ENCODE assay signal across 8 cellular contexts in the genomic region with DNA sequence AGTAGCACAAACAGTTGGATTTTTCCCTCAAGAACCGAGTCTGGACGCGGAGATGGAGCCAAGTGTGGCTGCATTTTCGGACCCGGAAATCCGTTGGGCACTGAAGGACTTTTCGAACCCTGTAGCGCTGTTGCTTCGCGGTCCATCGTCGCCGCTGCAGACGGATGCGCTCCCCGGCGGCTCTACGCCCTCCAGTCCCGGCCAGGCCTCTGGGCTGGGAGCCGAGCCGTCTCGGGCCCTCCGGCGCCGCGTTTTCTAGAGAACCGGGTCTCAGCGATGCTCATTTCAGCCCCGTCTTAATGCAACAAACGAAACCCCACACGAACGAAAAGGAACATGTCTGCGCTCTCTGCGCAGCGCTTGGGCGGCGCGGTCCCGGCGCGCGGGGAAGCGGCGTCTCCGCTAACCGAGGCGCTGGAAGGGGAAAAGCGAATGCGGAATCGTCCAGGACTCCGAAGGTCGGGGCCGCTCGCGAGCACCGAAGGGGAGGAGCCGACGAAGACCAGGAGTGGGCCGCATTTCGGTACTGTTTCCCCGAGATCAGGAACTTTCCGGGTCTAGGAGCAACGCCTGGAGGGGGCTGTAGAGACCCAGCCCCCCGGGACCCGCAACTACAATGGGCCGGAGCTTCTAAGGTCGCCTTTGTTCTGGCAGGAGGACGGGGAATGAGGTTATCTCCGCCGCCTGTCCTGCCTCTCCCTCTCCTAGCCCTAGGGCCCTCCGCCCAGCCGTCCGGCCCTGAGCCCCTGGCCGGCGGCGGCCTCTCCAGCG. TPM values are rescaled to one million over a fixed set of nuclear protein-coding genes. Genes with fewer than 3 reads are reported as not detected.
DNase-seq lines count a peak whose midpoint lies in the region; ATAC-seq and TF ChIP-seq lines count a peak whose summit lies in the region.

No MANE protein-coding gene starts in this region.

- no peak overlapping the region for H2BK15ac ChIP-seq in neuronal stem cell (ENCODE audit: low read length)

- H3K27ac Mint-ChIP-seq in Caco-2 (ENCODE audit: unreplicated experiment) = no peak overlapping the region
- no peak overlapping the region for H3K27ac Mint-ChIP-seq in dendritic cell treated with granulocyte-macrophage colony-stimulating factor and Interleukin-4, amounts not matched to agents 40 ng/mL and 50 ng/mL, for 4 days

- peak overlapping the region; percentile 75 for H3K23ac ChIP-seq in neuronal stem cell (ENCODE audit: low read depth, low read length, poor library complexity)

- no peak overlapping the region for H2AK5ac ChIP-seq in neuronal stem cell (ENCODE audit: low read depth, low read length)

- peak overlapping the region; percentile 52 for H3K4me3 Mint-ChIP-seq in Caco-2 (ENCODE audit: unreplicated experiment)
- H3K4me3 Mint-ChIP-seq in dendritic cell treated with granulocyte-macrophage colony-stimulating factor and Interleukin-4, amounts not matched to agents 40 ng/mL and 50 ng/mL, for 4 days = peak overlapping the region; percentile 64

- H3K79me1 ChIP-seq in neuronal stem cell (ENCODE audit: low read depth, low read length) = peaks cover 10% of the 10 kb centered on the region

- peak overlapping the region; percentile 88 for H2AFZ ChIP-seq in neuronal stem cell (ENCODE audit: low read length)

- H2BK120ac ChIP-seq in neuronal stem cell (ENCODE audit: low read depth, low read length) = no peak overlapping the region

- H3K4me3 ChIP-seq in Caco-2 (ENCODE audit: low read depth, low read length) = no peak overlapping the region
- peak overlapping the region; percentile 9 to 72 for H3K4me3 ChIP-seq in neuronal stem cell (ENCODE audit: low read length in 2 of 2)

- no peak for TF ChIP-seq CTCF in Caco-2 (IDR thresholded peaks at IDR 0.05; ENCODE audit: insufficient read depth in 1 of 2, low read depth in 1 of 2, low read length in 1 of 2, severe bottlenecking in 1 of 2, unreplicated experiment in 1 of 2)

- H3K36me3 ChIP-seq in Caco-2 (ENCODE audit: control insufficient read depth, insufficient read depth, low read length) (no peaks in the 10 kb centered on the region), neuronal stem cell (replicated peaks in 1 of 2; ENCODE audit: control insufficient read depth in 2 of 2, insufficient read depth in 2 of 2, low read length in 2 of 2) (peaks cover 0 to 2% of the 10 kb centered on the region in 2 donors)

- no peak overlapping the region for H4K91ac ChIP-seq in neuronal stem cell (ENCODE audit: low read depth, low read length, poor library complexity)

- CTCF ChIA-PET in Caco-2 (lab: Charles Lee) = no interaction called here

- H3K14ac ChIP-seq in neuronal stem cell (ENCODE audit: low read length) = no peak overlapping the region

- peaks cover 13% of the 10 kb centered on the region; the same call in 1 of the 2 replicates for H3K4me1 ChIP-seq in Caco-2
- peaks cover 13 to 23% of the 10 kb centered on the region in 2 donors for H3K4me1 ChIP-seq in neuronal stem cell (ENCODE audit: control insufficient read depth in 2 of 2, insufficient read depth in 1 of 2, low read depth in 1 of 2, low read length in 2 of 2)

- ATAC-seq in HG03025 (IDR thresholded peaks at IDR 0.05; ENCODE audit: low FRiP score, unreplicated experiment) (no peak), HG02852 (IDR thresholded peaks at IDR 0.05; ENCODE audit: unreplicated experiment) (no peak)

- no peak overlapping the region for H3K4ac ChIP-seq in neuronal stem cell (ENCODE audit: low read length)

- BruUV-seq in Caco-2 (replicated peaks; lab: Mats Ljungman, UMichigan) = no TSS peak

- H3K9me3 Mint-ChIP-seq in Caco-2 (ENCODE audit: unreplicated experiment) = no peaks in the 10 kb centered on the region
- H3K9me3 Mint-ChIP-seq in dendritic cell treated with granulocyte-macrophage colony-stimulating factor and Interleukin-4, amounts not matched to agents 40 ng/mL and 50 ng/mL, for 4 days = no peaks in the 10 kb centered on the region

- POLR2A ChIA-PET in Caco-2 (lab: Charles Lee) = no interaction called here

- no peaks in the 10 kb centered on the region for H3K36me3 Mint-ChIP-seq in Caco-2 (ENCODE audit: insufficient read depth, unreplicated experiment)
- no peaks in the 10 kb centered on the region for H3K36me3 Mint-ChIP-seq in dendritic cell treated with granulocyte-macrophage colony-stimulating factor and Interleukin-4, amounts not matched to agents 40 ng/mL and 50 ng/mL, for 4 days (ENCODE audit: low read depth)

- H3K18ac ChIP-seq in neuronal stem cell (ENCODE audit: low read length) = peak overlapping the region; percentile 88

- peak overlapping the region; percentile 90 for H3K4me2 ChIP-seq in neuronal stem cell (ENCODE audit: insufficient read depth, low read length, poor library complexity, severe bottlenecking)

- in situ Hi-C loops in KBM-7 (cut with MboI; ENCODE audit: low pct_unique_long_range_greater_than_20kb, low sequenced_read_pairs) = no loop called here

- WGBS in neuronal stem cell (ENCODE audit: extremely low coverage in 2 of 2, insufficient read length in 2 of 2, insufficient replicate concordance in 1 of 2), 2 donors = no CpG with 5 or more reads among the region's 77 CpGs

- no peak overlapping the region for H3K27ac ChIP-seq in neuronal stem cell (replicated peaks; ENCODE audit: low read length)

- intact Hi-C loops in Caco-2 (cut with micrococcal nuclease; ENCODE audit: unreplicated experiment) = no loop called here
- intact Hi-C loops in dendritic cell treated with granulocyte-macrophage colony-stimulating factor and Interleukin-4, amounts not matched to agents 40 ng/mL and 50 ng/mL, for 4 days (cut with micrococcal nuclease) = no loop called here

- H3K27me3 ChIP-seq in Caco-2 (replicated peaks; ENCODE audit: control insufficient read depth, insufficient read depth, low read length) (peaks cover 6% of the 10 kb centered on the region; the same call in 1 of the 2 replicates), neuronal stem cell (ENCODE audit: control insufficient read depth in 3 of 3, insufficient read depth in 3 of 3, low read depth in 1 of 3, low read length in 3 of 3) (peaks cover 31 to 98% (median 91%) of the 10 kb centered on the region in 3 experiments)

- H3K9me3 ChIP-seq in Caco-2 = no peaks in the 10 kb centered on the region
- peaks cover 7% of the 10 kb centered on the region in 2 donors for H3K9me3 ChIP-seq in neuronal stem cell (replicated peaks in 1 of 2; ENCODE audit: control insufficient read depth in 2 of 2, insufficient read depth in 1 of 2, low read depth in 1 of 2, low read length in 2 of 2)

- H2BK5ac ChIP-seq in neuronal stem cell (ENCODE audit: low read length) = no peak overlapping the region

- DNase-seq in Caco-2 (no peak), NCI-H1105 (lab: John Stamatoyannopoulos, UW) (peak; percentile 50), neuronal stem cell (ENCODE audit: low spot score) (no peak), Ammon's horn (ENCODE audit: low spot score) (no peak), KBM-7 (no peak)

- H2BK12ac ChIP-seq in neuronal stem cell (ENCODE audit: low read length) = no peak overlapping the region

- peak overlapping the region; percentile 75 for H3K9ac ChIP-seq in neuronal stem cell (ENCODE audit: low read depth, low read length, poor library complexity)

- H4K8ac ChIP-seq in neuronal stem cell (ENCODE audit: low read depth, low read length) = no peak overlapping the region

- no peaks in the 10 kb centered on the region for H3K4me1 Mint-ChIP-seq in Caco-2 (ENCODE audit: low read depth, unreplicated experiment)
- peaks cover 32% of the 10 kb centered on the region for H3K4me1 Mint-ChIP-seq in dendritic cell treated with granulocyte-macrophage colony-stimulating factor and Interleukin-4, amounts not matched to agents 40 ng/mL and 50 ng/mL, for 4 days (ENCODE audit: low read depth)

- peaks cover 15% of the 10 kb centered on the region for H3K27me3 Mint-ChIP-seq in Caco-2 (ENCODE audit: insufficient read depth, unreplicated experiment)
- peaks cover 91% of the 10 kb centered on the region for H3K27me3 Mint-ChIP-seq in dendritic cell treated with granulocyte-macrophage colony-stimulating factor and Interleukin-4, amounts not matched to agents 40 ng/mL and 50 ng/mL, for 4 days

RNA-seq across cellular contexts. Expression of gene EMX1, which starts 3.2 kb away (rescaled TPM):
- total RNA-seq in Caco-2 (2022) = 2.6 and 3.6 TPM in 2 replicates
- polyA plus RNA-seq in neuronal stem cell (2013, experiment 1 of 2) = 29.5 TPM
- polyA plus RNA-seq in neuronal stem cell (2013, experiment 2 of 2) = 28.8 TPM

RNA-seq across cellular contexts. Expression of gene SPR, which starts 33.3 kb away (rescaled TPM):
- total RNA-seq in Caco-2 (2022) = 49.6 and 51.5 TPM in 2 replicates
- 3.7 TPM for polyA plus RNA-seq in neuronal stem cell (2013, experiment 1 of 2)
- 4.0 TPM for polyA plus RNA-seq in neuronal stem cell (2013, experiment 2 of 2)
